Comparison of ENCODE assay signal across 8 cellular contexts in the genomic region with DNA sequence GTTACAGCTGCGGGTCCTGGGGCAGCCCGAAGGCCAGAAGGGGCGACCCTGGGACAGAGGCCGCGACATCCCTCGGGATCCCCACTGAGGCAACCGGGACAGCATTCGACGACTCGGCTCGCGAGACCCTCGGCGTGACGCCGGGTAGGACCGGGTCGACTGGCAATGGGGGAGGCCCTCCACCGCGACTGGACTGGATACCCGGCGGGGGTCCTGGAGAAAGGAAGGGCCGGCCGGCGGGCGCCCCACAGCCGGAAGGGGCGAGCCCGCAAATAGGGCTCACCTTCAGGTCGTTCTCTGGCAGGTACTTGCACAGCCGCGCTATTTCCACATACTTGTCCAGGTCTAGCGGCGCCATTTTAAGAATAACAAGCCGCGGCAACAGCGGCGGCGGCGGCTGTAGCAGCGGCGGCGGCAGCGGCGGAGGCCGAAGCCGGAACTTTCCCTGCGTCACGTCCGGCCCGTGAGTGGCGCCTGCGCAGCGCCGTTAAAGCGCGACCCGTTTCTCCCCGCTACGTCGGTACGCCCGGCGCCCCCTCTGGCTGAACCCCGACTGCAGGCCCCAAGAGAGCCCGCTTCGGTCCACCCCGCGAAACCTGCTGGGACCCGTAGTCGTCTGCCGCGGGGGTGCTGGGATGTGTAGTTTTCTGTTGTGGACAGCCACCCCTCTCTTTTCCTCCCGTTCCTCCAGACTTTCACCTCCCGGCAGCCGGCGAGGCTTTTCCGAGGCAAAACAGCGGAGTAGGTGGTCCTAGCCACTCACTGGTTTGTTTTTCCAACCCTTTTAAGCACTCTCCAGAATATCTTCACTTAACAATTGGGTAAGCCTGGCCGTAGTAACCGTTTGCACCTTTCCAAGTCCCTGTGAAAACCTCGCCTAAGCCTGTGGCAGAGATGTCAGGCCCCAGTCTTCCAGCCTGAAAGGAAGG. TPM values are rescaled to one million over a fixed set of nuclear protein-coding genes. Genes with fewer than 3 reads are reported as not detected.
A peak's percentile ranks its signal among the peaks of the same experiment; 100 is the strongest.
DNase-seq lines count a peak whose midpoint lies in the region; ATAC-seq and TF ChIP-seq lines count a peak whose summit lies in the region.

A gene (minus strand): TSS at position 443 of the 929 bp plus-strand sequence. CDS start 85 bp downstream, at position 358.

- intact Hi-C loops in mammary epithelial cell (cut with micrococcal nuclease) = no loop called here

- H3K27me3 ChIP-seq in WERI-Rb-1 (ENCODE audit: insufficient read depth, low read depth, severe bottlenecking) (no peaks in the 10 kb centered on the region), mammary epithelial cell (ENCODE audit: insufficient read depth, low read length) (no peaks in the 10 kb centered on the region), smooth muscle cell (ENCODE audit: low read depth) (no peaks in the 10 kb centered on the region)

- H3K4me2 ChIP-seq in mammary epithelial cell (ENCODE audit: insufficient read depth, low read depth, low read length) (peak within 1 kb of the TSS; percentile 95), smooth muscle cell (peak within 1 kb of the TSS; percentile 96)

- peaks cover 58% of the 10 kb centered on the region for H3K79me2 ChIP-seq in mammary epithelial cell (ENCODE audit: insufficient read depth, low read length)
- peaks cover 64% of the 10 kb centered on the region for H3K79me2 ChIP-seq in smooth muscle cell (ENCODE audit: low read depth)

- H4K20me1 ChIP-seq in mammary epithelial cell (ENCODE audit: insufficient read depth, low read length) = no peaks in the 10 kb centered on the region
- H4K20me1 ChIP-seq in smooth muscle cell (ENCODE audit: low read depth) = peaks cover 40% of the 10 kb centered on the region

- H3K36me3 ChIP-seq in WERI-Rb-1 = peaks cover 17% of the 10 kb centered on the region
- H3K36me3 ChIP-seq in mammary epithelial cell (ENCODE audit: insufficient read depth, low read length) = no peaks in the 10 kb centered on the region
- no peaks in the 10 kb centered on the region for H3K36me3 ChIP-seq in smooth muscle cell (ENCODE audit: low read depth)

- H3K9me3 ChIP-seq in WERI-Rb-1 (ENCODE audit: severe bottlenecking) (no peaks in the 10 kb centered on the region), mammary epithelial cell (replicated peaks; ENCODE audit: insufficient read depth, low read length) (no peaks in the 10 kb centered on the region), smooth muscle cell (replicated peaks; ENCODE audit: low read depth) (no peaks in the 10 kb centered on the region)

- WGBS in mammary epithelial cell (ENCODE audit: low coverage, missing lambda C conversion rate) = under 1% methylated on average over 27 of the region's 82 CpGs
- WGBS in smooth muscle cell (ENCODE audit: low lambda C conversion rate) = 2% methylated on average over 77 of the region's 82 CpGs

- POLR2A ChIA-PET in AG04449 (lab: Yijun Ruan, JAX) = no interaction called here

- peak within 1 kb of the TSS; percentile 97 for H2AFZ ChIP-seq in mammary epithelial cell (ENCODE audit: low read depth, low read length)
- peak within 1 kb of the TSS; percentile 97 for H2AFZ ChIP-seq in smooth muscle cell (ENCODE audit: low read depth)

- peak within 1 kb of the TSS; percentile 99 for H3K4me3 ChIP-seq in AG04449 (ENCODE audit: low read depth, low read length)
- peak within 1 kb of the TSS; percentile 97 for H3K4me3 ChIP-seq in WERI-Rb-1 (ENCODE audit: low read depth, low read length)
- H3K4me3 ChIP-seq in mammary epithelial cell (replicated peaks in 1 of 3; ENCODE audit: insufficient read depth in 1 of 3, low read depth in 2 of 3, low read length in 3 of 3) = peak within 1 kb of the TSS; percentile 61 to 97 (median 94)
- peak within 1 kb of the TSS; percentile 97 for H3K4me3 ChIP-seq in smooth muscle cell

- dilution Hi-C loops in mammary epithelial cell (cut with HindIII; ENCODE audit: low sequenced_read_pairs) = no loop called here

- in situ Hi-C loops in mammary epithelial cell (cut with MboI; ENCODE audit: low sequenced_read_pairs in 2 of 2) = no loop called here

- H3K27ac ChIP-seq in WERI-Rb-1 (peak within 1 kb of the TSS; percentile 87), mammary epithelial cell (ENCODE audit: insufficient read depth, low read depth, low read length) (peak within 1 kb of the TSS; percentile 83), smooth muscle cell (ENCODE audit: low read depth) (peak within 1 kb of the TSS; percentile 89)

- no peaks in the 10 kb centered on the region for H3F3A ChIP-seq in smooth muscle cell (ENCODE audit: low read depth)

- ATAC-seq in GM18870 (IDR thresholded peaks at IDR 0.05; ENCODE audit: unreplicated experiment) = peak; percentile 84
- ATAC-seq in HG03135 (IDR thresholded peaks at IDR 0.05; ENCODE audit: unreplicated experiment) = peak; percentile 96

- peak; percentile 74 for DNase-seq in AG04449 (ENCODE audit: low read depth, low spot score)
- peak; percentile 93 for DNase-seq in NCI-H2196 (lab: John Stamatoyannopoulos, UW; ENCODE audit: unreplicated experiment)
- peak; percentile 100 for DNase-seq in WERI-Rb-1
- DNase-seq in mammary epithelial cell = peak; percentile 94
- peak; percentile 99 for DNase-seq in iPS-NIHi11 (ENCODE audit: low spot score)
- DNase-seq in smooth muscle cell (lab: John Stamatoyannopoulos, UW; ENCODE audit: unreplicated experiment) = peak; percentile 80

- peaks cover 5% of the 10 kb centered on the region for H3K4me1 ChIP-seq in mammary epithelial cell (ENCODE audit: insufficient read depth, low read length)
- peaks cover 7% of the 10 kb centered on the region for H3K4me1 ChIP-seq in smooth muscle cell (ENCODE audit: low read depth)

- CTCF ChIA-PET in AG04449 (lab: Yijun Ruan, JAX) = interaction anchor here (0.7 to 1.9 kb wide), 3 partner anchors 10 to 13 kb away, joined by 3 to 6 read pairs (median 5); a partner anchor contains a TSS
- CTCF ChIA-PET in mammary epithelial cell (lab: Charles Lee; ENCODE audit: low non-redundant PET) = no interaction called here

- peak; percentile 90 for TF ChIP-seq CTCF in AG04449 (IDR thresholded peaks at IDR 0.05; ENCODE audit: insufficient read depth, low read length, missing control alignments)
- peak; percentile 87 for TF ChIP-seq CTCF in WERI-Rb-1 (IDR thresholded peaks at IDR 0.05; ENCODE audit: low read depth, low read length)
- TF ChIP-seq CTCF in mammary epithelial cell (conservative IDR thresholded peaks at IDR 0.05 in 1 of 2, IDR thresholded peaks at IDR 0.05 in 1 of 2; ENCODE audit: extremely low read depth in 1 of 2, insufficient read depth in 1 of 2, low read depth in 1 of 2, low read length in 2 of 2) = peak; percentile 36 to 78
- peak; percentile 48 for TF ChIP-seq CTCF in smooth muscle cell (IDR thresholded peaks at IDR 0.05; ENCODE audit: borderline replicate concordance, insufficient read depth, poor library complexity, severe bottlenecking)

- BruUV-seq in mammary epithelial cell (replicated peaks; lab: Mats Ljungman, UMichigan) = no TSS peak

- H3K9ac ChIP-seq in mammary epithelial cell (ENCODE audit: insufficient read depth, low read length) (peak within 1 kb of the TSS; percentile 87), smooth muscle cell (ENCODE audit: low read depth) (peak within 1 kb of the TSS; percentile 98)

RNA-seq across cellular contexts. Expression of the gene that starts here (rescaled TPM):
- 10 to 100 TPM; 30.0 to 32.5 TPM for total RNA-seq in mammary epithelial cell
- polyA plus RNA-seq in mammary epithelial cell = 17.3 TPM
- polyA minus RNA-seq in mammary epithelial cell = 25.6 TPM
- 31.2 and 34.2 TPM in 2 replicates for total RNA-seq in smooth muscle cell
- polyA plus RNA-seq in smooth muscle cell = 21.6 and 25.2 TPM in 2 replicates

Comparison
In these comparisons a context has a peak if more than half of its experiments do, and no peak if none do; other contexts are left out.
1. Peak in every context shown above with its lines: DNase-seq, ATAC-seq, H3K4me3 ChIP-seq and H3K27ac ChIP-seq.